ENCODE assay signal across 21 cellular contexts in genomic region chr5:35393901-35394300, GRCh38.
"Had no signal": no experiment of that assay in that cellular context is flagged by ENCODE, and none has a peak within 500 bp of the region (broad histone marks: within the 10 kb centered on the region; RNA-seq: fewer than 3 reads in every experiment).

No MANE protein-coding gene starts in this region.

- FAIRE-seq: bronchial epithelial cell, small intestine, urothelium cell line had no signal

- ATAC-seq: activated T-cell treated with anti-CD3 and anti-CD28 coated beads, Interleukin-2, amount 50 U/mL, for 4 hours; gastroesophageal sphincter; heart right ventricle; sciatic nerve; stimulated activated effector memory CD8-positive, alpha-beta T cell treated with anti-CD3 and anti-CD28 coated beads, Interleukin-12 subunit alpha, Interleukin-12 subunit beta, amount 100 ng/mL, for 72 hours had no signal

- H3K36me3 Mint-ChIP-seq: activated naive CD8-positive, alpha-beta T cell treated with anti-CD3 and anti-CD28 coated beads, Interleukin-2, amount 10 ng/mL, durations not matched to agents 7 days and 5 days; stimulated activated effector memory CD8-positive, alpha-beta T cell treated with anti-CD3 and anti-CD28 coated beads, Interleukin-12 subunit alpha, Interleukin-12 subunit beta, amount 100 ng/mL, for 72 hours had no signal

- H3K4me3 Mint-ChIP-seq: activated naive CD8-positive, alpha-beta T cell treated with anti-CD3 and anti-CD28 coated beads, Interleukin-2, amount 10 ng/mL, durations not matched to agents 7 days and 5 days; activated T-cell treated with anti-CD3 and anti-CD28 coated beads, Interleukin-2, amount 50 U/mL, for 4 hours; stimulated activated effector memory CD8-positive, alpha-beta T cell treated with anti-CD3 and anti-CD28 coated beads, Interleukin-12 subunit alpha, Interleukin-12 subunit beta, amount 100 ng/mL, for 72 hours had no signal

- H3K27ac Mint-ChIP-seq: activated naive CD8-positive, alpha-beta T cell treated with anti-CD3 and anti-CD28 coated beads, Interleukin-2, amount 10 ng/mL, durations not matched to agents 7 days and 5 days; stimulated activated effector memory CD8-positive, alpha-beta T cell treated with anti-CD3 and anti-CD28 coated beads, Interleukin-12 subunit alpha, Interleukin-12 subunit beta, amount 100 ng/mL, for 72 hours had no signal

- DNase-seq: activated CD4-positive, alpha-beta T cell treated with anti-CD3 and anti-CD28 coated beads, Interleukin-2, amount 50 U/mL, for 4 hours; activated CD8-positive, alpha-beta memory T cell treated with anti-CD3 and anti-CD28 coated beads for 24 hours; activated CD8-positive, alpha-beta memory T cell treated with anti-CD3 and anti-CD28 coated beads, Interleukin-2, amount 50 U/mL, for 4 hours; activated naive CD4-positive, alpha-beta T cell treated with Interleukin-2 at 50 U/mL for 16 hours; activated naive CD8-positive, alpha-beta T cell treated with anti-CD3 and anti-CD28 coated beads, Interleukin-2, amount 10 ng/mL, durations not matched to agents 7 days and 5 days; activated T-cell treated with anti-CD3 and anti-CD28 coated beads, Interleukin-2, amount 50 U/mL, for 4 hours; amygdala; colonic mucosa; esophagus squamous epithelium; heart right ventricle; kidney; occipital lobe; small intestine; stimulated activated CD4-positive, alpha-beta T cell treated with anti-CD3 and anti-CD28 coated beads, Interleukin-2, amount 100 ng/mL, for 24 hours; T-helper 1 cell; transverse colon had no signal

- H3K27me3 Mint-ChIP-seq: activated naive CD8-positive, alpha-beta T cell treated with anti-CD3 and anti-CD28 coated beads, Interleukin-2, amount 10 ng/mL, durations not matched to agents 7 days and 5 days had no signal

- H3K4me1 Mint-ChIP-seq: activated naive CD8-positive, alpha-beta T cell treated with anti-CD3 and anti-CD28 coated beads, Interleukin-2, amount 10 ng/mL, durations not matched to agents 7 days and 5 days; stimulated activated effector memory CD8-positive, alpha-beta T cell treated with anti-CD3 and anti-CD28 coated beads, Interleukin-12 subunit alpha, Interleukin-12 subunit beta, amount 100 ng/mL, for 72 hours had no signal
